In the genomic region with DNA sequence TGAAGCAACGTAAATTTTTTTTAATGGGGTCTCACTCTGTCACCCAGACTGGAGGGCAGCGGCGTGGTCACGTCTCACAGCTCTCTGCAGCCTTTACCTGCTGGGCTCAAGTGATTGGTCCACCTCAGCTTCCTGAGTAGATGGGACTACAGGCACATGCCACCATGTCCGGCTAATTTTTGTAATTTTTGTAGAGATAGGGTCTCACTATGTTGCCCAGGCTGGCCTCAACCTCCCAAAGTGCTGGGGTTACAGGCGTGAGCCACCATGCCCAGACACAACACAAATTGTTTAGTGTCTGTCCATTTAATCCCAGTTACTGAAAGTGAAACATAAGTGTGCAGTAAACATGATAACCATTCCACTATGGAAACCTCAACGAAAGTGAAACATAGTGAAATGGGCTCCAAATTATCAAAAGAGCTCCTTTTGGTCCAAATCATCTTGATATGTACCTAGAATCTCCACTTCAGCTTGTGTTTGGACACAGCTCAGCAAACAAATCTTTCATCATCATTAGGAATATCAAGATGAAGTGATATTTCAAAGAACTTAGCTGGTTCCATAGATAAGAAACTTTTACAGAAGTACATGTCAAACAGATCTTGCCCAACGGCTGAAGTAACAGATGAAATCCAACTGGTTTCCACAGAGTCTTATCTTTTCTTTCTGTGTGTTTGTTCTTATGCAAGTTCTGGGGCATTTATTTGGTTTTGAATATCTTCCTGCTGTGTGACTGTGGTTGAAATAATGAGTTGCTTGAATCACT, we compare ENCODE assay signal across 12 cellular contexts. TPM values are rescaled to one million over a fixed set of nuclear protein-coding genes. Genes with fewer than 3 reads are reported as not detected.
DNase-seq lines count a peak whose midpoint lies in the region; ATAC-seq and TF ChIP-seq lines count a peak whose summit lies in the region.
"Had no signal": no experiment of that assay in that cellular context is flagged by ENCODE, and none has a peak within 500 bp of the region (broad histone marks: within the 10 kb centered on the region; RNA-seq: fewer than 3 reads in every experiment).

No MANE protein-coding gene starts in this region.

- H3K36me3 ChIP-seq in right lobe of liver, result no peaks in the 10 kb centered on the region
- H3K36me3 ChIP-seq in uterus, result no peaks in the 10 kb centered on the region
- H3K36me3 ChIP-seq: ovary had no signal

- H3K27ac ChIP-seq in right lobe of liver (peak overlapping the region; percentile 58 to 73 (median 73)), uterus (peak overlapping the region; percentile 42 to 46)
- H3K27ac ChIP-seq: ovary had no signal

- DNase-seq in activated CD8-positive, alpha-beta T cell treated with anti-CD3 and anti-CD28 coated beads, Interleukin-2, amount 10 ng/mL, durations not matched to agents 7 days and 5 days, result no peak
- no peak for DNase-seq in activated CD8-positive, alpha-beta T cell treated with anti-CD3 and anti-CD28 coated beads for 36 hours
- no peak for DNase-seq in activated T-helper 1 cell treated with anti-CD3 and anti-CD28 coated beads, Interleukin-12 subunit alpha, Interleukin-12 subunit beta, Interleukin-2, Interleukin-4 antibody, amounts not matched to agents 30 ng/mL and 10 ng/mL and 1 ng/mL, durations not matched to agents 14 hours and 24 hours and 36 hours (ENCODE audit: low spot score)
- no peak for DNase-seq in right lobe of liver
- DNase-seq in uterus, result no peak
- DNase-seq in AG08395 (ENCODE audit: low spot score), result no peak
- no peak for DNase-seq in GM10266 (ENCODE audit: extremely low spot score)
- DNase-seq in HEK293T (ENCODE audit: extremely low spot score), result no peak
- DNase-seq: ACHN, NCI-H510A, ovary had no signal

- WGBS in right lobe of liver (ENCODE audit: insufficient coverage, low coverage, low lambda C conversion rate, missing lambda C conversion rate), result 71% methylated on average over 8 of the region's 8 CpGs

- H3K4me3 Mint-ChIP-seq in activated CD8-positive, alpha-beta T cell treated with anti-CD3 and anti-CD28 coated beads, Interleukin-2, amount 10 ng/mL, durations not matched to agents 7 days and 5 days, result no peak overlapping the region
- no peak overlapping the region for H3K4me3 Mint-ChIP-seq in activated CD8-positive, alpha-beta T cell treated with anti-CD3 and anti-CD28 coated beads for 36 hours
- no peak overlapping the region for H3K4me3 Mint-ChIP-seq in activated T-helper 1 cell treated with anti-CD3 and anti-CD28 coated beads, Interleukin-12 subunit alpha, Interleukin-12 subunit beta, Interleukin-2, Interleukin-4 antibody, amounts not matched to agents 30 ng/mL and 10 ng/mL and 1 ng/mL, durations not matched to agents 14 hours and 24 hours and 36 hours
- H3K4me3 Mint-ChIP-seq: T-helper 1 cell treated with Interleukin-12 subunit alpha and Interleukin-12 subunit beta and Interleukin-4 antibody, amounts not matched to agents 30 μg/mL and 1 μg/mL, for 36 hours had no signal

- peaks cover 48% of the 10 kb centered on the region for H3K4me1 Mint-ChIP-seq in activated CD8-positive, alpha-beta T cell treated with anti-CD3 and anti-CD28 coated beads, Interleukin-2, amount 10 ng/mL, durations not matched to agents 7 days and 5 days (ENCODE audit: low read depth)
- peaks cover 19% of the 10 kb centered on the region for H3K4me1 Mint-ChIP-seq in activated CD8-positive, alpha-beta T cell treated with anti-CD3 and anti-CD28 coated beads for 36 hours (ENCODE audit: low read depth)
- peaks cover 23% of the 10 kb centered on the region for H3K4me1 Mint-ChIP-seq in activated T-helper 1 cell treated with anti-CD3 and anti-CD28 coated beads, Interleukin-12 subunit alpha, Interleukin-12 subunit beta, Interleukin-2, Interleukin-4 antibody, amounts not matched to agents 30 ng/mL and 10 ng/mL and 1 ng/mL, durations not matched to agents 14 hours and 24 hours and 36 hours (ENCODE audit: low read depth)

- no peak overlapping the region for H3K27ac Mint-ChIP-seq in activated CD8-positive, alpha-beta T cell treated with anti-CD3 and anti-CD28 coated beads, Interleukin-2, amount 10 ng/mL, durations not matched to agents 7 days and 5 days
- H3K27ac Mint-ChIP-seq in activated CD8-positive, alpha-beta T cell treated with anti-CD3 and anti-CD28 coated beads for 36 hours, result no peak overlapping the region
- H3K27ac Mint-ChIP-seq in activated T-helper 1 cell treated with anti-CD3 and anti-CD28 coated beads, Interleukin-12 subunit alpha, Interleukin-12 subunit beta, Interleukin-2, Interleukin-4 antibody, amounts not matched to agents 30 ng/mL and 10 ng/mL and 1 ng/mL, durations not matched to agents 14 hours and 24 hours and 36 hours, result peak overlapping the region; percentile 34
- H3K27ac Mint-ChIP-seq: T-helper 1 cell treated with Interleukin-12 subunit alpha and Interleukin-12 subunit beta and Interleukin-4 antibody, amounts not matched to agents 30 μg/mL and 1 μg/mL, for 36 hours had no signal

- POLR2A ChIA-PET in activated CD8-positive, alpha-beta T cell treated with anti-CD3 and anti-CD28 coated beads, Interleukin-2, amount 10 ng/mL, durations not matched to agents 7 days and 5 days (lab: Charles Lee), result interaction anchor here (0.6 kb wide), 1 partner anchor 1266 kb away, joined by 3 read pairs; the partner anchor contains the start of gene ARL15
- POLR2A ChIA-PET in activated CD8-positive, alpha-beta T cell treated with anti-CD3 and anti-CD28 coated beads for 36 hours (lab: Charles Lee), result no interaction called here
- POLR2A ChIA-PET in HEK293T (lab: Yijun Ruan, JAX), result no interaction called here

- TF ChIP-seq POLR2A in right lobe of liver (IDR thresholded peaks at IDR 0.05), result no peak
- no peak for TF ChIP-seq POLR2A in uterus (IDR thresholded peaks at IDR 0.05)

- peak overlapping the region in 1 of 3 donors; percentile 11 for H3K4me3 ChIP-seq in right lobe of liver
- no peak overlapping the region for H3K4me3 ChIP-seq in uterus
- H3K4me3 ChIP-seq: ovary had no signal

- CTCF ChIA-PET in activated CD8-positive, alpha-beta T cell treated with anti-CD3 and anti-CD28 coated beads, Interleukin-2, amount 10 ng/mL, durations not matched to agents 7 days and 5 days (lab: Charles Lee), result interaction anchor here (1.5 kb wide), 1 partner anchor 116 kb away, joined by 4 read pairs; no protein-coding TSS in a partner anchor
- CTCF ChIA-PET in activated CD8-positive, alpha-beta T cell treated with anti-CD3 and anti-CD28 coated beads for 36 hours (lab: Charles Lee), result interaction anchor here (0.9 to 1.0 kb wide), 2 partner anchors 25 to 64 kb away, joined by 3 to 4 read pairs; no protein-coding TSS in a partner anchor
- CTCF ChIA-PET in HEK293T (lab: Yijun Ruan, JAX), result no interaction called here

- TF ChIP-seq CTCF in activated CD8-positive, alpha-beta T cell treated with anti-CD3 and anti-CD28 coated beads for 36 hours (IDR thresholded peaks at IDR 0.05), result no peak
- TF ChIP-seq CTCF in right lobe of liver (IDR thresholded peaks at IDR 0.05), result no peak
- TF ChIP-seq CTCF in uterus (IDR thresholded peaks at IDR 0.05), result no peak
- no peak for TF ChIP-seq CTCF in GM10266 (IDR thresholded peaks at IDR 0.05; ENCODE audit: control insufficient read depth, insufficient read depth, low read depth, missing control alignments)

- peaks cover 0 to 26% (median 8%) of the 10 kb centered on the region in 4 donors for H3K4me1 ChIP-seq in right lobe of liver
- H3K4me1 ChIP-seq in uterus, result peaks cover 0 to 5% of the 10 kb centered on the region in 2 donors

- H3K36me3 Mint-ChIP-seq in activated CD8-positive, alpha-beta T cell treated with anti-CD3 and anti-CD28 coated beads, Interleukin-2, amount 10 ng/mL, durations not matched to agents 7 days and 5 days (ENCODE audit: low read depth), result peaks cover 2% of the 10 kb centered on the region
- no peaks in the 10 kb centered on the region for H3K36me3 Mint-ChIP-seq in activated CD8-positive, alpha-beta T cell treated with anti-CD3 and anti-CD28 coated beads for 36 hours (ENCODE audit: low read depth)
- no peaks in the 10 kb centered on the region for H3K36me3 Mint-ChIP-seq in activated T-helper 1 cell treated with anti-CD3 and anti-CD28 coated beads, Interleukin-12 subunit alpha, Interleukin-12 subunit beta, Interleukin-2, Interleukin-4 antibody, amounts not matched to agents 30 ng/mL and 10 ng/mL and 1 ng/mL, durations not matched to agents 14 hours and 24 hours and 36 hours (ENCODE audit: low read depth)

- intact Hi-C loops in activated CD8-positive, alpha-beta T cell treated with anti-CD3 and anti-CD28 coated beads for 36 hours (cut with micrococcal nuclease), result no loop called here
- intact Hi-C loops in activated T-helper 1 cell treated with anti-CD3 and anti-CD28 coated beads, Interleukin-12 subunit alpha, Interleukin-12 subunit beta, Interleukin-2, Interleukin-4 antibody, amounts not matched to agents 30 ng/mL and 10 ng/mL and 1 ng/mL, durations not matched to agents 14 hours and 24 hours and 36 hours (cut with micrococcal nuclease), result loop anchor here (2.0 kb wide), 2 partner anchors 15 to 33 kb away; no protein-coding TSS in a partner anchor
- intact Hi-C loops in right lobe of liver (cut with DNase I), result no loop called here
- intact Hi-C loops in uterus (cut with DNase I; ENCODE audit: low total_unique reads), result no loop called here

- no peaks in the 10 kb centered on the region for H3K9me3 ChIP-seq in right lobe of liver
- H3K9me3 ChIP-seq in uterus, result no peaks in the 10 kb centered on the region
- H3K9me3 ChIP-seq: ovary had no signal

- no peaks in the 10 kb centered on the region for H3K9me3 Mint-ChIP-seq in activated CD8-positive, alpha-beta T cell treated with anti-CD3 and anti-CD28 coated beads, Interleukin-2, amount 10 ng/mL, durations not matched to agents 7 days and 5 days (ENCODE audit: insufficient read depth)
- H3K9me3 Mint-ChIP-seq in activated CD8-positive, alpha-beta T cell treated with anti-CD3 and anti-CD28 coated beads for 36 hours, result no peaks in the 10 kb centered on the region
- H3K9me3 Mint-ChIP-seq in activated T-helper 1 cell treated with anti-CD3 and anti-CD28 coated beads, Interleukin-12 subunit alpha, Interleukin-12 subunit beta, Interleukin-2, Interleukin-4 antibody, amounts not matched to agents 30 ng/mL and 10 ng/mL and 1 ng/mL, durations not matched to agents 14 hours and 24 hours and 36 hours, result no peaks in the 10 kb centered on the region
- H3K9me3 Mint-ChIP-seq: T-helper 1 cell treated with Interleukin-12 subunit alpha and Interleukin-12 subunit beta and Interleukin-4 antibody, amounts not matched to agents 30 μg/mL and 1 μg/mL, for 36 hours had no signal

- ATAC-seq in activated CD8-positive, alpha-beta T cell treated with anti-CD3 and anti-CD28 coated beads, Interleukin-2, amount 10 ng/mL, durations not matched to agents 7 days and 5 days, result peak; percentile 30
- ATAC-seq in activated CD8-positive, alpha-beta T cell treated with anti-CD3 and anti-CD28 coated beads for 36 hours, result no peak
- peak; percentile 62 to 75 (median 68) for ATAC-seq in right lobe of liver

- H3K27me3 ChIP-seq in right lobe of liver (no peaks in the 10 kb centered on the region), uterus (no peaks in the 10 kb centered on the region)
- H3K27me3 ChIP-seq: ovary had no signal

- no peaks in the 10 kb centered on the region for H3K27me3 Mint-ChIP-seq in activated CD8-positive, alpha-beta T cell treated with anti-CD3 and anti-CD28 coated beads, Interleukin-2, amount 10 ng/mL, durations not matched to agents 7 days and 5 days (ENCODE audit: low read depth)
- peaks cover 2% of the 10 kb centered on the region for H3K27me3 Mint-ChIP-seq in activated CD8-positive, alpha-beta T cell treated with anti-CD3 and anti-CD28 coated beads for 36 hours
- H3K27me3 Mint-ChIP-seq in activated T-helper 1 cell treated with anti-CD3 and anti-CD28 coated beads, Interleukin-12 subunit alpha, Interleukin-12 subunit beta, Interleukin-2, Interleukin-4 antibody, amounts not matched to agents 30 ng/mL and 10 ng/mL and 1 ng/mL, durations not matched to agents 14 hours and 24 hours and 36 hours (ENCODE audit: insufficient read depth), result peaks cover 3% of the 10 kb centered on the region

RNA-seq across cellular contexts. Expression of gene PLPP1, which starts 41.2 kb away (rescaled TPM):
- total RNA-seq in activated CD8-positive, alpha-beta T cell treated with anti-CD3 and anti-CD28 coated beads, Interleukin-2, amount 10 ng/mL, durations not matched to agents 7 days and 5 days, result 10 to 100 TPM; 27.0 to 27.2 TPM
- total RNA-seq in activated CD8-positive, alpha-beta T cell treated with anti-CD3 and anti-CD28 coated beads for 36 hours, result 10 to 100 TPM; 15.9 to 17.6 TPM
- total RNA-seq in activated T-helper 1 cell treated with anti-CD3 and anti-CD28 coated beads, Interleukin-12 subunit alpha, Interleukin-12 subunit beta, Interleukin-2, Interleukin-4 antibody, amounts not matched to agents 30 ng/mL and 10 ng/mL and 1 ng/mL, durations not matched to agents 14 hours and 24 hours and 36 hours, result 25.8 and 27.5 TPM in 2 replicates
- total RNA-seq in right lobe of liver (100 to 1,000 TPM in 2 of 6 experiments, 10 to 100 TPM in 4; 23.3 to 145 (median 36.0) TPM), uterus (100 to 1,000 TPM in 3 of 4 donors, 10 to 100 TPM in 1; 83.4 to 297 (median 175) TPM)
